Comparison of ENCODE assay signal across 1 cellular context in genomic region chr7:128405345-128406146, GRCh38.
TF ChIP-seq lines count a peak whose summit lies in the region.

No MANE protein-coding gene starts in this region.

TF ChIP-seq in HepG2, 621 proteins besides CTCF, POLR2A, EP300 and RAD21 (continued from another document and continues in another):
- TF ChIP-seq FOXP4 (CRISPR knock-in tag; IDR thresholded peaks at IDR 0.05) (no peak), ZNF605 (CRISPR knock-in tag; IDR thresholded peaks at IDR 0.05) (no peak), GFI1 (CRISPR knock-in tag; IDR thresholded peaks at IDR 0.05; ENCODE audit: borderline replicate concordance) (no peak; the same call in 1 of the 2 replicates), ZNF773 (CRISPR knock-in tag; IDR thresholded peaks at IDR 0.05; ENCODE audit: borderline replicate concordance) (peak; percentile 31; the same call in 1 of the 2 replicates), KMT2A (CRISPR knock-in tag; IDR thresholded peaks at IDR 0.05) (no peak; the same call in 1 of the 2 replicates), ZSCAN29 (CRISPR knock-in tag; conservative IDR thresholded peaks at IDR 0.05) (no peak), ZNF781 (CRISPR knock-in tag; IDR thresholded peaks at IDR 0.05; ENCODE audit: borderline replicate concordance, not compliant biosample characterization) (no peak), LRRFIP1 (CRISPR knock-in tag; conservative IDR thresholded peaks at IDR 0.05) (no peak), CSRNP1 (CRISPR knock-in tag; IDR thresholded peaks at IDR 0.05) (no peak), NPAS2 (CRISPR knock-in tag; IDR thresholded peaks at IDR 0.05; ENCODE audit: borderline replicate concordance) (no peak), PRPF4 (IDR thresholded peaks at IDR 0.05; ENCODE audit: low read depth, low read length, poor library complexity, severe bottlenecking) (no peak), ZSCAN25 (CRISPR knock-in tag; IDR thresholded peaks at IDR 0.05) (no peak), MBNL3 (CRISPR knock-in tag; conservative IDR thresholded peaks at IDR 0.05) (no peak), ZBTB42 (CRISPR knock-in tag; IDR thresholded peaks at IDR 0.05) (no peak), ZNF350 (CRISPR knock-in tag; IDR thresholded peaks at IDR 0.05; ENCODE audit: borderline replicate concordance, low read depth) (no peak), ZNF550 (CRISPR knock-in tag; IDR thresholded peaks at IDR 0.05; ENCODE audit: borderline replicate concordance) (0 out of 2 replicates have a peak, but pooled peaks have one; percentile 73), ESRRA (CRISPR knock-in tag; IDR thresholded peaks at IDR 0.05; ENCODE audit: low read depth) (no peak), DMAP1 (CRISPR knock-in tag; IDR thresholded peaks at IDR 0.05) (no peak), MTF1 (CRISPR knock-in tag; IDR thresholded peaks at IDR 0.05) (no peak), ETV5 (CRISPR knock-in tag; IDR thresholded peaks at IDR 0.05; ENCODE audit: borderline replicate concordance) (no peak), SOX6 (IDR thresholded peaks at IDR 0.05) (no peak), SOX6 (CRISPR knock-in tag; IDR thresholded peaks at IDR 0.05) (no peak), HES4 (CRISPR knock-in tag; IDR thresholded peaks at IDR 0.05; ENCODE audit: borderline replicate concordance) (0 out of 2 replicates have a peak, but pooled peaks have one; percentile 74), BHLHE40 (IDR thresholded peaks at IDR 0.05; ENCODE audit: low read length) (no peak), TERF1 (CRISPR knock-in tag; IDR thresholded peaks at IDR 0.05) (no peak), ZNF274 (CRISPR knock-in tag; IDR thresholded peaks at IDR 0.05) (no peak), MIXL1 (CRISPR knock-in tag; IDR thresholded peaks at IDR 0.05) (no peak), MLLT10 (CRISPR knock-in tag; IDR thresholded peaks at IDR 0.05) (no peak), THRA (CRISPR knock-in tag; IDR thresholded peaks at IDR 0.05; ENCODE audit: borderline replicate concordance) (no peak), NFIC (IDR thresholded peaks at IDR 0.05; ENCODE audit: low read length) (no peak), ZNF619 (CRISPR knock-in tag; IDR thresholded peaks at IDR 0.05) (peak; percentile 65; the same call in 1 of the 2 replicates), ZNF335 (CRISPR knock-in tag; IDR thresholded peaks at IDR 0.05) (no peak), SUZ12 (IDR thresholded peaks at IDR 0.05; ENCODE audit: low read depth, low read length) (no peak), CREB1 (IDR thresholded peaks at IDR 0.05) (no peak), CREB1 (CRISPR knock-in tag; IDR thresholded peaks at IDR 0.05) (no peak), ZNF333 (CRISPR knock-in tag; IDR thresholded peaks at IDR 0.05; ENCODE audit: borderline replicate concordance) (no peak; the same call in 1 of the 2 replicates), ZNF251 (CRISPR knock-in tag; IDR thresholded peaks at IDR 0.05) (no peak), AFF4 (CRISPR knock-in tag; IDR thresholded peaks at IDR 0.05) (no peak), CSRNP2 (CRISPR knock-in tag; conservative IDR thresholded peaks at IDR 0.05; ENCODE audit: low read depth) (no peak), NCOR1 (IDR thresholded peaks at IDR 0.05; ENCODE audit: borderline replicate concordance, low read length) (no peak), MEIS1 (CRISPR knock-in tag; IDR thresholded peaks at IDR 0.05; ENCODE audit: borderline replicate concordance) (0 out of 2 replicates have a peak, but pooled peaks have one; percentile 23), MAX (IDR thresholded peaks at IDR 0.05) (peak; percentile 65), IRF1 (CRISPR knock-in tag; IDR thresholded peaks at IDR 0.05; ENCODE audit: low read depth) (no peak), GATAD2A (CRISPR knock-in tag; IDR thresholded peaks at IDR 0.05) (no peak), ZNF446 (CRISPR knock-in tag; IDR thresholded peaks at IDR 0.05) (0 out of 2 replicates have a peak, but pooled peaks have one; percentile 34), ZNF788 (CRISPR knock-in tag; IDR thresholded peaks at IDR 0.05; ENCODE audit: borderline replicate concordance) (no peak), TBX2 (CRISPR knock-in tag; IDR thresholded peaks at IDR 0.05; ENCODE audit: borderline replicate concordance) (peak; percentile 47; the same call in 1 of the 2 replicates), HNRNPK (IDR thresholded peaks at IDR 0.05; ENCODE audit: low read depth, low read length, poor library complexity, severe bottlenecking) (no peak), KDM2A (CRISPR knock-in tag; IDR thresholded peaks at IDR 0.05; ENCODE audit: borderline replicate concordance, low read depth) (peak; percentile 26; the same call in 1 of the 2 replicates), YEATS2 (CRISPR knock-in tag; IDR thresholded peaks at IDR 0.05; ENCODE audit: borderline replicate concordance) (no peak), ZBTB44 (CRISPR knock-in tag; IDR thresholded peaks at IDR 0.05) (no peak), ZNF614 (CRISPR knock-in tag; IDR thresholded peaks at IDR 0.05; ENCODE audit: borderline replicate concordance) (no peak), CHCHD3 (CRISPR knock-in tag; IDR thresholded peaks at IDR 0.05) (no peak), ZNF543 (CRISPR knock-in tag; IDR thresholded peaks at IDR 0.05) (no peak), SP2 (CRISPR knock-in tag; IDR thresholded peaks at IDR 0.05) (no peak; the same call in 1 of the 2 replicates)
